In the genomic region with DNA sequence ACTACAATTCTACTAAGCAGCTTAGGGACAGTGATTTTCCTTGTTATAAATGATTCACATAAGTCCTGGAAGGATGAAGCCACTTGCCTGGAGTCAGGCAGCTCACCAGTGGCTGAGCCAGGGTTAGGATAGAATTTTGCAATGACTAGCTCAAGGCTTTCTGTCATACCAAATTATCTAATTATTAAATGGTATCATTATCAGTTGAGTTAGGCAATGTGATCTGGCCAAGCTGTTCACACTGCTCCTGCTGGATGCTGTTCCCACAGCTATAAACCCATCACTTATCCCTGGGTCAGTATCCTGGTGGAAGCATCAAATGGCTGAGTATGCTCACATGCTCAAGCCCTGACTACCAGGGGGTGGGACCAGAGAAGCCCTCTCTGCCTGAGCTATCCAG, we compare ENCODE assay signal across 17 cellular contexts.
A peak's percentile ranks its signal among the peaks of the same experiment; 100 is the strongest.
DNase-seq lines count a peak whose midpoint lies in the region; ATAC-seq lines count a peak whose summit lies in the region.
"Had no signal": no experiment of that assay in that cellular context is flagged by ENCODE, and none has a peak within 500 bp of the region (broad histone marks: within the 10 kb centered on the region; RNA-seq: fewer than 3 reads in every experiment).

No MANE protein-coding gene starts in this region.

- H3K4me1 ChIP-seq in right cardiac atrium (ENCODE audit: control insufficient read depth, insufficient read depth, low read length) = no peaks in the 10 kb centered on the region

- peak; percentile 63 for ATAC-seq in Right ventricle myocardium superior (ENCODE audit: poor library complexity)
- peak; percentile 55 to 56 for ATAC-seq in right cardiac atrium
- ATAC-seq in HG02623 (IDR thresholded peaks at IDR 0.05; ENCODE audit: unreplicated experiment) = no peak
- no peak for ATAC-seq in GM21390 (IDR thresholded peaks at IDR 0.05; ENCODE audit: unreplicated experiment)
- ATAC-seq: SK-N-SH treated with all-trans-retinoic acid at 6 μM for 48 hours had no signal

- H3K27ac ChIP-seq in right cardiac atrium (ENCODE audit: low read length) = no peak overlapping the region
- H3K27ac ChIP-seq: RWPE1 had no signal

- H3K4me3 ChIP-seq in right cardiac atrium (ENCODE audit: low read length) = no peak overlapping the region

- intact Hi-C loops in Right ventricle myocardium superior (cut with DNase I) = no loop called here
- intact Hi-C loops in cardiac septum (cut with DNase I) = no loop called here
- intact Hi-C loops in right cardiac atrium (cut with DNase I) = no loop called here

- H3K9me3 ChIP-seq in right cardiac atrium (ENCODE audit: control insufficient read depth, low read length) = no peaks in the 10 kb centered on the region

- H3K27me3 ChIP-seq in right cardiac atrium (ENCODE audit: control insufficient read depth, insufficient read depth) = no peaks in the 10 kb centered on the region

- DNase-seq in Right ventricle myocardium superior (no peak), cardiac septum (ENCODE audit: low spot score) (no peak), NCI-H69 (lab: John Stamatoyannopoulos, UW) (peak; percentile 54), right cardiac atrium (peak in 1 of 3 donors; percentile 10), GOT3 (lab: John Stamatoyannopoulos, UW) (no peak)
- DNase-seq: CD4-positive, alpha-beta T cell; COR-L47; DMS153; MV-4-11; NCI-H1694; NCI-H2081 treated with DMSO at 0.1 percent for 48 hours; NCI-H446 treated with DMSO at 0.1 percent for 48 hours; NCI-H526 treated with DMSO at 0.1 percent for 48 hours had no signal

Comparison
In these comparisons a context has a peak if more than half of its experiments do, and no peak if none do; other contexts are left out.
1. ATAC-seq: peak in Right ventricle myocardium superior (single experiment) and right cardiac atrium (2 of 2); none in HG02623 (single experiment) and GM21390 (single experiment).